In the genomic region with DNA sequence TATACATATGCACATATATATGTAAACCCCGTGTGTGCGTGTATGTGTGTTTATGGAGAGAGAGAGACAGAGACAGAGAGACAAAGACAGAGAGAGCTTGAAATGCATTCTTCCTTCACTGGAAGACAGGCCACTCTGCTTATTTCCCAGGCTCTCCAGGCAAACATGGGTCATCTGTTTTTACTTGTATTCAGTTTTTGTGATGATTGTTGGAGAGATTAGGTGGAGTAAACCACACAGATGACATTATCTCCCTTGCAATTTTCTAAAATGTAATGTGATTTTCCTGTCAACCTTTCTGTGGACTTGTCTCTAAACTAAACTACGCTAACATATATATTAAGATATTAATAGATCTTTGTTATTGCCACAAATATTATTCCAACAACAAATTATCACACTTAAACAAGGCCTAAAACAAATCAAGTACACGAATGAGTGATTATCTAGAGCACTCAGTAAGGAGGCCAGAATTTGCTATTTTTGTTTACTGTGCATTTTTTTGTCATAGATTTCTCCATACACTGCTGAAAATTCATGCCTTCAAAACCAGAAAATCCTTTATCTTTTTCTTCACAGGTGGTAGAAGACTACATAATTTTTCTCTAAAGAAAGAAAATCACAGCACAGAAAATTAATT, we compare ENCODE assay signal across 2 cellular contexts.
A peak's percentile ranks its signal among the peaks of the same experiment; 100 is the strongest.
TF ChIP-seq lines count a peak whose summit lies in the region.

No MANE protein-coding gene starts in this region.

TF ChIP-seq in HepG2, 621 proteins besides CTCF, POLR2A, EP300 and RAD21 (continued from another document):
- TF ChIP-seq, protein P1, sequence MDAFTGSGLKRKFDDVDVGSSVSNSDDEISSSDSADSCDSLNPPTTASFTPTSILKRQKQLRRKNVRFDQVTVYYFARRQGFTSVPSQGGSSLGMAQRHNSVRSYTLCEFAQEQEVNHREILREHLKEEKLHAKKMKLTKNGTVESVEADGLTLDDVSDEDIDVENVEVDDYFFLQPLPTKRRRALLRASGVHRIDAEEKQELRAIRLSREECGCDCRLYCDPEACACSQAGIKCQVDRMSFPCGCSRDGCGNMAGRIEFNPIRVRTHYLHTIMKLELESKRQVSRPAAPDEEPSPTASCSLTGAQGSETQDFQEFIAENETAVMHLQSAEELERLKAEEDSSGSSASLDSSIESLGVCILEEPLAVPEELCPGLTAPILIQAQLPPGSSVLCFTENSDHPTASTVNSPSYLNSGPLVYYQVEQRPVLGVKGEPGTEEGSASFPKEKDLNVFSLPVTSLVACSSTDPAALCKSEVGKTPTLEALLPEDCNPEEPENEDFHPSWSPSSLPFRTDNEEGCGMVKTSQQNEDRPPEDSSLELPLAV (CRISPR knock-in tag; conservative IDR thresholded peaks at IDR 0.05; ENCODE audit: low read depth): no peak
- no peak for TF ChIP-seq ZNF891 (CRISPR knock-in tag; IDR thresholded peaks at IDR 0.05)
- TF ChIP-seq, protein P2, sequence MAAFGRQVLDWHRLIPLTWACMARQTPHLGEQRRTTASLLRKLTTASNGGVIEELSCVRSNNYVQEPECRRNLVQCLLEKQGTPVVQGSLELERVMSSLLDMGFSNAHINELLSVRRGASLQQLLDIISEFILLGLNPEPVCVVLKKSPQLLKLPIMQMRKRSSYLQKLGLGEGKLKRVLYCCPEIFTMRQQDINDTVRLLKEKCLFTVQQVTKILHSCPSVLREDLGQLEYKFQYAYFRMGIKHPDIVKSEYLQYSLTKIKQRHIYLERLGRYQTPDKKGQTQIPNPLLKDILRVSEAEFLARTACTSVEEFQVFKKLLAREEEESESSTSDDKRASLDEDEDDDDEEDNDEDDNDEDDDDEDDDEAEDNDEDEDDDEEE (CRISPR knock-in tag; IDR thresholded peaks at IDR 0.05): no peak
- no peak for TF ChIP-seq ZNF816 (CRISPR knock-in tag; IDR thresholded peaks at IDR 0.05; ENCODE audit: borderline replicate concordance)
- TF ChIP-seq ZNF20 (CRISPR knock-in tag; IDR thresholded peaks at IDR 0.05): no peak
- no peak for TF ChIP-seq MXD4 (CRISPR knock-in tag; IDR thresholded peaks at IDR 0.05)

TF ChIP-seq in SK-N-SH treated with all-trans-retinoic acid at 6 μM for 48 hours, 23 proteins besides CTCF, POLR2A, EP300 and RAD21:
- TF ChIP-seq, protein P3, sequence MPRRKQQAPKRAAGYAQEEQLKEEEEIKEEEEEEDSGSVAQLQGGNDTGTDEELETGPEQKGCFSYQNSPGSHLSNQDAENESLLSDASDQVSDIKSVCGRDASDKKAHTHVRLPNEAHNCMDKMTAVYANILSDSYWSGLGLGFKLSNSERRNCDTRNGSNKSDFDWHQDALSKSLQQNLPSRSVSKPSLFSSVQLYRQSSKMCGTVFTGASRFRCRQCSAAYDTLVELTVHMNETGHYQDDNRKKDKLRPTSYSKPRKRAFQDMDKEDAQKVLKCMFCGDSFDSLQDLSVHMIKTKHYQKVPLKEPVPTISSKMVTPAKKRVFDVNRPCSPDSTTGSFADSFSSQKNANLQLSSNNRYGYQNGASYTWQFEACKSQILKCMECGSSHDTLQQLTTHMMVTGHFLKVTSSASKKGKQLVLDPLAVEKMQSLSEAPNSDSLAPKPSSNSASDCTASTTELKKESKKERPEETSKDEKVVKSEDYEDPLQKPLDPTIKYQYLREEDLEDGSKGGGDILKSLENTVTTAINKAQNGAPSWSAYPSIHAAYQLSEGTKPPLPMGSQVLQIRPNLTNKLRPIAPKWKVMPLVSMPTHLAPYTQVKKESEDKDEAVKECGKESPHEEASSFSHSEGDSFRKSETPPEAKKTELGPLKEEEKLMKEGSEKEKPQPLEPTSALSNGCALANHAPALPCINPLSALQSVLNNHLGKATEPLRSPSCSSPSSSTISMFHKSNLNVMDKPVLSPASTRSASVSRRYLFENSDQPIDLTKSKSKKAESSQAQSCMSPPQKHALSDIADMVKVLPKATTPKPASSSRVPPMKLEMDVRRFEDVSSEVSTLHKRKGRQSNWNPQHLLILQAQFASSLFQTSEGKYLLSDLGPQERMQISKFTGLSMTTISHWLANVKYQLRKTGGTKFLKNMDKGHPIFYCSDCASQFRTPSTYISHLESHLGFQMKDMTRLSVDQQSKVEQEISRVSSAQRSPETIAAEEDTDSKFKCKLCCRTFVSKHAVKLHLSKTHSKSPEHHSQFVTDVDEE (CRISPR knock-in tag; IDR thresholded peaks at IDR 0.05): peak; percentile 58; the same call in 1 of the 2 replicates
- TF ChIP-seq ZNF70 (CRISPR knock-in tag; IDR thresholded peaks at IDR 0.05): no peak
- TF ChIP-seq, protein P4, sequence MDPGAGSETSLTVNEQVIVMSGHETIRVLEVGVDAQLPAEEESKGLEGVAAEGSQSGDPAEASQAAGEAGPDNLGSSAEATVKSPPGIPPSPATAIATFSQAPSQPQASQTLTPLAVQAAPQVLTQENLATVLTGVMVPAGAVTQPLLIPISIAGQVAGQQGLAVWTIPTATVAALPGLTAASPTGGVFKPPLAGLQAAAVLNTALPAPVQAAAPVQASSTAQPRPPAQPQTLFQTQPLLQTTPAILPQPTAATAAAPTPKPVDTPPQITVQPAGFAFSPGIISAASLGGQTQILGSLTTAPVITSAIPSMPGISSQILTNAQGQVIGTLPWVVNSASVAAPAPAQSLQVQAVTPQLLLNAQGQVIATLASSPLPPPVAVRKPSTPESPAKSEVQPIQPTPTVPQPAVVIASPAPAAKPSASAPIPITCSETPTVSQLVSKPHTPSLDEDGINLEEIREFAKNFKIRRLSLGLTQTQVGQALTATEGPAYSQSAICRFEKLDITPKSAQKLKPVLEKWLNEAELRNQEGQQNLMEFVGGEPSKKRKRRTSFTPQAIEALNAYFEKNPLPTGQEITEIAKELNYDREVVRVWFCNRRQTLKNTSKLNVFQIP (CRISPR knock-in tag; IDR thresholded peaks at IDR 0.05; ENCODE audit: borderline replicate concordance, low read depth): no peak
- TF ChIP-seq TCF4 (CRISPR knock-in tag; IDR thresholded peaks at IDR 0.05; ENCODE audit: borderline replicate concordance): peak; percentile 83; the same call in 1 of the 2 replicates
- TF ChIP-seq BACH2 (CRISPR knock-in tag; IDR thresholded peaks at IDR 0.05; ENCODE audit: borderline replicate concordance): no peak
